Comparison of ENCODE assay signal across 35 cellular contexts in genomic region chr16:58933186-58933585, GRCh38.
"Had no signal": no experiment of that assay in that cellular context is flagged by ENCODE, and none has a peak within 500 bp of the region (broad histone marks: within the 10 kb centered on the region; RNA-seq: fewer than 3 reads in every experiment).

No MANE protein-coding gene starts in this region.

- H3K27me3 ChIP-seq: MG63 had no signal

- H3K36me3 ChIP-seq: MG63 had no signal

- H3K9ac ChIP-seq: KMS-11 had no signal

- H3K27ac ChIP-seq: KMS-11 had no signal

- H3K4me2 ChIP-seq: KMS-11 had no signal

- DNase-seq: Kasumi-1, MG63, MM.1S, MV-4-11, NCI-H1048, NCI-H1092, NCI-H1092 treated with DMSO at 0.1 percent for 48 hours, NCI-H1105, NCI-H1105 treated with DMSO at 0.1 percent for 48 hours, NCI-H1417, NCI-H1417 treated with DMSO at 0.1 percent for 48 hours, NCI-H1436, NCI-H1436 treated with DMSO at 0.1 percent for 48 hours, NCI-H146, NCI-H1694, NCI-H1694 treated with DMSO at 0.1 percent for 48 hours, NCI-H187, NCI-H187 treated with DMSO at 0.1 percent for 48 hours, NCI-H1930, NCI-H2029, NCI-H2029 treated with DMSO at 0.1 percent for 48 hours, NCI-H2081, NCI-H2081 treated with DMSO at 0.1 percent for 48 hours, NCI-H2107, NCI-H2171, NCI-H2171 treated with DMSO at 0.1 percent for 48 hours, NCI-H2227 treated with DMSO at 0.1 percent for 48 hours, NCI-H226, NCI-H345, NCI-H446, NCI-H446 treated with DMSO at 0.1 percent for 48 hours, NCI-H510A, NCI-H510A treated with DMSO at 0.1 percent for 48 hours, NCI-H524 treated with DMSO at 0.1 percent for 48 hours had no signal

- H3K4me3 ChIP-seq: MG63 had no signal
